9 cellular contexts compared by ENCODE assay signal in genomic region chr6:161233986-161234620, GRCh38. TPM values are rescaled to one million over a fixed set of nuclear protein-coding genes. Genes with fewer than 3 reads are reported as not detected.
DNase-seq lines count a peak whose midpoint lies in the region; ATAC-seq and TF ChIP-seq lines count a peak whose summit lies in the region.
"Had no signal": no experiment of that assay in that cellular context is flagged by ENCODE, and none has a peak within 500 bp of the region (broad histone marks: within the 10 kb centered on the region; RNA-seq: fewer than 3 reads in every experiment).

No MANE protein-coding gene starts in this region.

- H3K9ac ChIP-seq in HUES48 (ENCODE audit: low read depth, low read length): no peak overlapping the region

- no peak for TF ChIP-seq CTCF in tibial artery (IDR thresholded peaks at IDR 0.05)

- peaks cover 50% of the 10 kb centered on the region for H3K4me1 ChIP-seq in HUES48 (ENCODE audit: control insufficient read depth, insufficient read depth, low read length)
- peaks cover 0 to 17% (median 4%) of the 10 kb centered on the region in 4 donors for H3K4me1 ChIP-seq in tibial artery

- peaks cover 12% of the 10 kb centered on the region for H3K36me3 Mint-ChIP-seq in activated CD8-positive, alpha-beta memory T cell treated with anti-CD3 and anti-CD28 coated beads, Interleukin-2, amount 10 ng/mL, durations not matched to agents 7 days and 5 days
- peaks cover 27% of the 10 kb centered on the region for H3K36me3 Mint-ChIP-seq in T-cell

- H3K4me3 ChIP-seq in HUES48 (ENCODE audit: low read depth, low read length) (no peak overlapping the region), tibial artery (no peak overlapping the region)

- peaks cover 16% of the 10 kb centered on the region for H3K4me1 Mint-ChIP-seq in activated CD8-positive, alpha-beta memory T cell treated with anti-CD3 and anti-CD28 coated beads, Interleukin-2, amount 10 ng/mL, durations not matched to agents 7 days and 5 days
- H3K4me1 Mint-ChIP-seq in T-cell: peaks cover under 1 to 2% (median under 1%) of the 10 kb centered on the region in 3 donors

- no peak for ATAC-seq in activated CD8-positive, alpha-beta memory T cell treated with anti-CD3 and anti-CD28 coated beads, Interleukin-2, amount 10 ng/mL, durations not matched to agents 7 days and 5 days
- ATAC-seq in GM21381 (IDR thresholded peaks at IDR 0.05; ENCODE audit: unreplicated experiment) (no peak), T-cell (replicated peaks in 1 of 4) (no peak)

- intact Hi-C loops in tibial artery (cut with DNase I; ENCODE audit: low total_unique reads): no loop called here

- POLR2A ChIA-PET in T-cell (lab: Charles Lee): no interaction called here

- H3K4me3 Mint-ChIP-seq in activated CD8-positive, alpha-beta memory T cell treated with anti-CD3 and anti-CD28 coated beads, Interleukin-2, amount 10 ng/mL, durations not matched to agents 7 days and 5 days: no peak overlapping the region
- no peak overlapping the region for H3K4me3 Mint-ChIP-seq in T-cell
- H3K4me3 Mint-ChIP-seq: central memory CD8-positive, alpha-beta T cell had no signal

- CTCF ChIA-PET in activated CD8-positive, alpha-beta memory T cell treated with anti-CD3 and anti-CD28 coated beads, Interleukin-2, amount 10 ng/mL, durations not matched to agents 7 days and 5 days (lab: Charles Lee): interaction anchor here (1.3 kb wide), 1 partner anchor 9 kb away, joined by 3 read pairs; no protein-coding TSS in a partner anchor
- CTCF ChIA-PET in T-cell (lab: Charles Lee): interaction anchor here in 1 of 2 donors (0.6 kb wide), 1 partner anchor 35 kb away, joined by 3 read pairs; no protein-coding TSS in a partner anchor

- H3K27ac Mint-ChIP-seq in activated CD8-positive, alpha-beta memory T cell treated with anti-CD3 and anti-CD28 coated beads, Interleukin-2, amount 10 ng/mL, durations not matched to agents 7 days and 5 days: no peak overlapping the region
- H3K27ac Mint-ChIP-seq in T-cell: no peak overlapping the region

- DNase-seq in cerebellar cortex (ENCODE audit: low spot score) (peak; percentile 76), kidney tubule cell (ENCODE audit: low spot score) (peak; percentile 79), tibial artery (peak; percentile 78 to 86), retina (no peak), T-cell (no peak)
- DNase-seq in activated CD8-positive, alpha-beta memory T cell treated with anti-CD3 and anti-CD28 coated beads, Interleukin-2, amount 10 ng/mL, durations not matched to agents 7 days and 5 days: no peak

- H3K27ac ChIP-seq in HUES48 (ENCODE audit: low read depth, low read length): peak overlapping the region; percentile 50
- H3K27ac ChIP-seq in tibial artery: no peak overlapping the region

- H3K36me3 ChIP-seq in HUES48 (ENCODE audit: control insufficient read depth, insufficient read depth, low read length) (peaks cover 28% of the 10 kb centered on the region), tibial artery (peaks cover 0 to 4% (median 0%) of the 10 kb centered on the region in 3 donors)

- H3K9me3 Mint-ChIP-seq in activated CD8-positive, alpha-beta memory T cell treated with anti-CD3 and anti-CD28 coated beads, Interleukin-2, amount 10 ng/mL, durations not matched to agents 7 days and 5 days (ENCODE audit: low read depth): no peaks in the 10 kb centered on the region
- H3K9me3 Mint-ChIP-seq in T-cell: no peaks in the 10 kb centered on the region
- H3K9me3 Mint-ChIP-seq: central memory CD8-positive, alpha-beta T cell had no signal

- H3K9me3 ChIP-seq in HUES48 (ENCODE audit: control insufficient read depth, insufficient read depth, low read length) (no peaks in the 10 kb centered on the region), tibial artery (no peaks in the 10 kb centered on the region)

- no peaks in the 10 kb centered on the region for H3K27me3 ChIP-seq in HUES48 (ENCODE audit: control insufficient read depth, insufficient read depth, low read length)
- no peaks in the 10 kb centered on the region for H3K27me3 ChIP-seq in tibial artery

- no peaks in the 10 kb centered on the region for H3K27me3 Mint-ChIP-seq in activated CD8-positive, alpha-beta memory T cell treated with anti-CD3 and anti-CD28 coated beads, Interleukin-2, amount 10 ng/mL, durations not matched to agents 7 days and 5 days
- H3K27me3 Mint-ChIP-seq in T-cell: no peaks in the 10 kb centered on the region
- H3K27me3 Mint-ChIP-seq: central memory CD8-positive, alpha-beta T cell had no signal

RNA-seq across cellular contexts. Expression of gene AGPAT4, which starts 39.8 kb away (rescaled TPM):
- 1 to 10 TPM; 3.1 to 4.1 TPM for total RNA-seq in activated CD8-positive, alpha-beta memory T cell treated with anti-CD3 and anti-CD28 coated beads, Interleukin-2, amount 10 ng/mL, durations not matched to agents 7 days and 5 days
- 10 to 100 TPM in 1 of 5 donors, 1 to 10 TPM in 4; 5.6 to 15.0 (median 6.3) TPM for total RNA-seq in T-cell

Comparison
In these comparisons a context has a peak if more than half of its experiments do, and no peak if none do; other contexts are left out.
1. DNase-seq: peak in cerebellar cortex (single experiment), kidney tubule cell (single experiment) and tibial artery (2 of 2); none in retina (single experiment), activated CD8-positive, alpha-beta memory T cell treated with anti-CD3 and anti-CD28 coated beads, Interleukin-2, amount 10 ng/mL, durations not matched to agents 7 days and 5 days (single experiment) and T-cell (0 of 34).